In the genomic region with DNA sequence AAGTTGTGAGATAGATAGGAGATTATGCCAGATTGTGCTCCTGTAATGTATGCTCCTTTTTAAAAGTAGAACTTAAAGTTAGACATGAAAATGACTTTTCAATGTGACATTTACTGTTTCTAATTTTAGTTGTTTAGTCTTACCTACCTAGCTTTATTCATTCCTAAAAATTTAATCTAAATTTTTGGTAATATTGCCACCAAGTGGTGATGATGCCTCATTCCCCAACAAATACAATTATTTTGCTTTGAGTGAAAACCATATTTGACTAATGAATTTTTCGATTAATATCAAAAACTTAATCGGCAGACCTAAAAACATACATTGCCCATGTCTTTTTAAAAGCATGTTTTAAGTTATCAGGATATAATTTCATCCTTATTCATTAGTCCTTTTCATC, we compare ENCODE assay signal across 22 cellular contexts. TPM values are rescaled to one million over a fixed set of nuclear protein-coding genes. Genes with fewer than 3 reads are reported as not detected.
DNase-seq lines count a peak whose midpoint lies in the region; ATAC-seq, FAIRE-seq and TF ChIP-seq lines count a peak whose summit lies in the region.
"Had no signal": no experiment of that assay in that cellular context is flagged by ENCODE, and none has a peak within 500 bp of the region (broad histone marks: within the 10 kb centered on the region; RNA-seq: fewer than 3 reads in every experiment).

No MANE protein-coding gene starts in this region.

- H3K4me3 ChIP-seq in PC-3 (ENCODE audit: low read length) (no peak overlapping the region), aorta (ENCODE audit: low read length in 2 of 2) (no peak overlapping the region)
- no peak overlapping the region for H3K4me3 ChIP-seq in CD8-positive, alpha-beta T cell (ENCODE audit: low read depth, low read length)
- H3K4me3 ChIP-seq: breast epithelium, coronary artery, esophagus squamous epithelium, prostate gland, thyroid gland had no signal

- no peaks in the 10 kb centered on the region for H3K9me2 ChIP-seq in PC-3 (replicated peaks; ENCODE audit: low read length)

- H3K4me2 ChIP-seq in PC-3 (ENCODE audit: low read length), result no peak overlapping the region

- H3K27me3 ChIP-seq in PC-3 (ENCODE audit: low read length) (no peaks in the 10 kb centered on the region), aorta (ENCODE audit: control insufficient read depth in 1 of 2, insufficient read depth in 2 of 2, low read length in 1 of 2) (no peaks in the 10 kb centered on the region)
- no peaks in the 10 kb centered on the region for H3K27me3 ChIP-seq in CD8-positive, alpha-beta T cell (ENCODE audit: insufficient read depth, low read length)
- H3K27me3 ChIP-seq: breast epithelium, esophagus squamous epithelium, thyroid gland had no signal

- H3K9ac ChIP-seq in PC-3 (ENCODE audit: low read length), result no peak overlapping the region

- no peaks in the 10 kb centered on the region for H3K9me3 Mint-ChIP-seq in neural crest cell
- no peaks in the 10 kb centered on the region for H3K9me3 Mint-ChIP-seq in CD8-positive, alpha-beta T cell
- H3K9me3 Mint-ChIP-seq: stimulated activated naive CD8-positive, alpha-beta T cell treated with anti-CD3 and anti-CD28 coated beads, Interleukin-15, amount 100 ng/mL, for 72 hours had no signal

- H3K9me3 ChIP-seq in PC-3 (ENCODE audit: low read length) (no peaks in the 10 kb centered on the region), aorta (ENCODE audit: control insufficient read depth, low read length) (no peaks in the 10 kb centered on the region)
- H3K9me3 ChIP-seq in CD8-positive, alpha-beta T cell (ENCODE audit: low read length), result no peaks in the 10 kb centered on the region
- H3K9me3 ChIP-seq: breast epithelium, esophagus squamous epithelium, prostate gland, thyroid gland had no signal

- H3K4me1 Mint-ChIP-seq in neural crest cell, result no peaks in the 10 kb centered on the region
- no peaks in the 10 kb centered on the region for H3K4me1 Mint-ChIP-seq in CD8-positive, alpha-beta T cell (ENCODE audit: low read depth)
- H3K4me1 Mint-ChIP-seq: stimulated activated naive CD8-positive, alpha-beta T cell treated with anti-CD3 and anti-CD28 coated beads, Interleukin-15, amount 100 ng/mL, for 72 hours had no signal

- TF ChIP-seq CTCF in PC-3 (conservative IDR thresholded peaks at IDR 0.05; ENCODE audit: low read depth, low read length) (0 out of 2 replicates have a peak, but pooled peaks have one; percentile 28), neural crest cell (conservative IDR thresholded peaks at IDR 0.05) (peak; percentile 29)
- no peak for TF ChIP-seq CTCF in CD8-positive, alpha-beta T cell (IDR thresholded peaks at IDR 0.05)

- no peak for ATAC-seq in PC-3
- ATAC-seq in aorta (ENCODE audit: low FRiP score), result no peak
- ATAC-seq in CD8-positive, alpha-beta T cell, result no peak
- no peak for ATAC-seq in HG02571 (IDR thresholded peaks at IDR 0.05; ENCODE audit: unreplicated experiment)
- ATAC-seq: activated CD8-positive, alpha-beta T cell treated with anti-CD3 and anti-CD28 coated beads, Interleukin-2, amount 10 ng/mL, durations not matched to agents 7 days and 5 days; stimulated activated naive CD8-positive, alpha-beta T cell treated with anti-CD3 and anti-CD28 coated beads, Interleukin-15, amount 100 ng/mL, for 72 hours had no signal

- POLR2A ChIA-PET in PC-3 (lab: Charles Lee; ENCODE audit: unreplicated experiment), result no interaction called here
- POLR2A ChIA-PET in CD8-positive, alpha-beta T cell (lab: Charles Lee), result no interaction called here

- no peak overlapping the region for H3K27ac Mint-ChIP-seq in neural crest cell (ENCODE audit: unreplicated experiment)
- H3K27ac Mint-ChIP-seq in CD8-positive, alpha-beta T cell, result no peak overlapping the region
- H3K27ac Mint-ChIP-seq: activated CD8-positive, alpha-beta T cell treated with anti-CD3 and anti-CD28 coated beads, Interleukin-2, amount 10 ng/mL, durations not matched to agents 7 days and 5 days had no signal

- WGBS in aorta, 2 donors, result 93 to 97% methylated on average over 2 of the region's 2 CpGs

- no peaks in the 10 kb centered on the region for H3K36me3 ChIP-seq in PC-3 (ENCODE audit: low read depth, low read length)
- H3K36me3 ChIP-seq in aorta (ENCODE audit: control insufficient read depth in 1 of 2, insufficient read depth in 2 of 2, low read length in 1 of 2), result peaks cover 0 to 4% of the 10 kb centered on the region in 2 donors
- peaks cover 34% of the 10 kb centered on the region for H3K36me3 ChIP-seq in CD8-positive, alpha-beta T cell (ENCODE audit: insufficient read depth, low read length)
- H3K36me3 ChIP-seq: prostate gland had no signal

- peaks cover 4% of the 10 kb centered on the region for H3K36me3 Mint-ChIP-seq in neural crest cell (ENCODE audit: low read depth)
- H3K36me3 Mint-ChIP-seq in CD8-positive, alpha-beta T cell, result peaks cover 57% of the 10 kb centered on the region

- H3K4me1 ChIP-seq in PC-3 (ENCODE audit: insufficient read depth, low read length) (no peaks in the 10 kb centered on the region), aorta (ENCODE audit: control insufficient read depth in 1 of 2, insufficient read depth in 2 of 2, low read length in 2 of 2) (no peaks in the 10 kb centered on the region)
- H3K4me1 ChIP-seq in CD8-positive, alpha-beta T cell (ENCODE audit: insufficient read depth, low read length), result no peaks in the 10 kb centered on the region
- H3K4me1 ChIP-seq: breast epithelium, esophagus squamous epithelium, prostate gland, thyroid gland had no signal

- H3F3A ChIP-seq in PC-3 (ENCODE audit: low read length, unreplicated experiment), result no peaks in the 10 kb centered on the region

- no peak overlapping the region for H3K27ac ChIP-seq in PC-3 (ENCODE audit: low read length)
- H3K27ac ChIP-seq in aorta (ENCODE audit: low read depth in 1 of 2, low read length in 2 of 2), result no peak overlapping the region
- H3K27ac ChIP-seq in CD8-positive, alpha-beta T cell (ENCODE audit: low read depth, low read length), result no peak overlapping the region
- H3K27ac ChIP-seq: breast epithelium, coronary artery, esophagus squamous epithelium, prostate gland, thyroid gland had no signal

- H2AFZ ChIP-seq in PC-3 (ENCODE audit: low read length), result no peak overlapping the region

- CTCF ChIA-PET in PC-3 (lab: Charles Lee), result interaction anchor here (0.6 kb wide), 1 partner anchor 26 kb away, joined by 3 read pairs; no protein-coding TSS in a partner anchor
- CTCF ChIA-PET in CD8-positive, alpha-beta T cell (lab: Charles Lee), result interaction anchor here (1.0 kb wide), 1 partner anchor 9 kb away, joined by 4 read pairs; no protein-coding TSS in a partner anchor

- no TSS peak for BruUV-seq in PC-3 (replicated peaks; lab: Mats Ljungman, UMichigan)

- intact Hi-C loops in PC-3 (cut with micrococcal nuclease), result no loop called here
- intact Hi-C loops in aorta (cut with DNase I), result no loop called here
- intact Hi-C loops in CD8-positive, alpha-beta T cell (cut with DNase I, micrococcal nuclease), result no loop called here

- H4K20me1 ChIP-seq in PC-3 (ENCODE audit: low read length), result no peaks in the 10 kb centered on the region

- peak; percentile 69 for FAIRE-seq in G401.6 (lab: Jason Lieb, UNC)
- FAIRE-seq: H1 had no signal

- H3K79me2 ChIP-seq in PC-3 (ENCODE audit: low read length), result no peaks in the 10 kb centered on the region

- no peak overlapping the region for H3K4me3 Mint-ChIP-seq in neural crest cell
- H3K4me3 Mint-ChIP-seq in CD8-positive, alpha-beta T cell, result no peak overlapping the region
- H3K4me3 Mint-ChIP-seq: activated CD8-positive, alpha-beta T cell treated with anti-CD3 and anti-CD28 coated beads, Interleukin-2, amount 10 ng/mL, durations not matched to agents 7 days and 5 days; stimulated activated naive CD8-positive, alpha-beta T cell treated with anti-CD3 and anti-CD28 coated beads, Interleukin-15, amount 100 ng/mL, for 72 hours had no signal

- DNase-seq in PC-3, result no peak
- DNase-seq in dermis blood vessel endothelial cell, result peak; percentile 20
- DNase-seq in neural crest cell (ENCODE audit: low read depth, low spot score), result no peak
- DNase-seq in GF-D8 (lab: John Stamatoyannopoulos, UW), result no peak
- no peak for DNase-seq in aorta
- DNase-seq in CD8-positive, alpha-beta T cell, result no peak
- DNase-seq: activated CD8-positive, alpha-beta T cell treated with anti-CD3 and anti-CD28 coated beads, Interleukin-2, amount 10 ng/mL, durations not matched to agents 7 days and 5 days; activated T-cell treated with anti-CD3 and anti-CD28 coated beads for 4 hours; esophagus squamous epithelium; mammary epithelial cell; NCI-H187 treated with DMSO at 0.1 percent for 48 hours; NCI-H2227 treated with DMSO at 0.1 percent for 48 hours; NCI-H82; SHP77; stimulated activated naive CD8-positive, alpha-beta T cell treated with anti-CD3 and anti-CD28 coated beads, Interleukin-15, amount 100 ng/mL, for 72 hours; thyroid gland had no signal

- H3K27me3 Mint-ChIP-seq in neural crest cell (ENCODE audit: low read depth), result no peaks in the 10 kb centered on the region
- H3K27me3 Mint-ChIP-seq in CD8-positive, alpha-beta T cell (ENCODE audit: low read depth), result no peaks in the 10 kb centered on the region
- H3K27me3 Mint-ChIP-seq: stimulated activated naive CD8-positive, alpha-beta T cell treated with anti-CD3 and anti-CD28 coated beads, Interleukin-15, amount 100 ng/mL, for 72 hours had no signal

RNA-seq across cellular contexts. Expression of a gene that starts 25.6 kb away (rescaled TPM):
- total RNA-seq in PC-3 (2014; rRNA removed) (11.6 and 14.8 TPM in 2 replicates), dermis blood vessel endothelial cell (49.5 and 53.6 TPM in 2 replicates), neural crest cell (38.6 and 42.0 TPM in 2 replicates), aorta (10 to 100 TPM; 31.0 to 46.9 TPM)
- 10 to 100 TPM; 21.3 to 40.3 TPM for polyA plus RNA-seq in aorta
- 10 to 100 TPM; 78.8 to 81.5 TPM for total RNA-seq in CD8-positive, alpha-beta T cell

RNA-seq across cellular contexts. Expression of a gene that starts 25.7 kb away (rescaled TPM):
- 8.0 and 8.6 TPM in 2 replicates for total RNA-seq in PC-3 (2014; rRNA removed)
- 14.3 and 26.6 TPM in 2 replicates for total RNA-seq in dermis blood vessel endothelial cell
- 55.2 and 66.4 TPM in 2 replicates for total RNA-seq in neural crest cell
- total RNA-seq in aorta, result 1 to 10 TPM; 3.7 TPM
- 1 to 10 TPM in 1 of 2 donors, under 1 TPM in 1; 0.05 to 1.9 TPM for polyA plus RNA-seq in aorta
- 1 to 10 TPM; 5.1 to 5.3 TPM for total RNA-seq in CD8-positive, alpha-beta T cell

RNA-seq across cellular contexts. Expression of a gene that starts 35.4 kb away (rescaled TPM):
- total RNA-seq in PC-3 (2014; rRNA removed), result 4.7 and 7.7 TPM in 2 replicates
- total RNA-seq in dermis blood vessel endothelial cell, result 21.4 and 24.7 TPM in 2 replicates
- 11.6 and 12.7 TPM in 2 replicates for total RNA-seq in neural crest cell
- 10 to 100 TPM; 17.9 to 21.9 TPM for total RNA-seq in aorta
- 1 to 10 TPM; 7.0 to 7.6 TPM for polyA plus RNA-seq in aorta
- 10 to 100 TPM; 27.6 to 30.0 TPM for total RNA-seq in CD8-positive, alpha-beta T cell

RNA-seq across cellular contexts. Expression of a gene that starts 36.1 kb away (rescaled TPM):
- 1.4 and 1.6 TPM in 2 replicates for total RNA-seq in PC-3 (2014; rRNA removed)
- total RNA-seq in dermis blood vessel endothelial cell, result 4.0 and 6.3 TPM in 2 replicates
- total RNA-seq in neural crest cell, result 3.8 and 4.3 TPM in 2 replicates
- 1 to 10 TPM; 2.7 TPM for total RNA-seq in aorta
- 1 to 10 TPM; 2.1 to 2.6 TPM for polyA plus RNA-seq in aorta
- total RNA-seq in CD8-positive, alpha-beta T cell, result 10 to 100 TPM; 11.6 to 14.5 TPM

RNA-seq across cellular contexts. Expression of a gene that starts 36.1 kb away (rescaled TPM):
- total RNA-seq in PC-3 (2014; rRNA removed) (6.6 and 6.7 TPM in 2 replicates), dermis blood vessel endothelial cell (29.0 and 29.3 TPM in 2 replicates), neural crest cell (21.7 and 24.9 TPM in 2 replicates), aorta (10 to 100 TPM; 19.1 TPM)
- polyA plus RNA-seq in aorta, result 10 to 100 TPM; 11.6 to 16.1 TPM
- total RNA-seq in CD8-positive, alpha-beta T cell, result 10 to 100 TPM; 11.9 to 17.6 TPM
